In genomic region chr9:107467416-107467815, GRCh38 we compare ENCODE assay signal across 20 cellular contexts. TPM values are rescaled to one million over a fixed set of nuclear protein-coding genes. Genes with fewer than 3 reads are reported as not detected.
"Had no signal": no experiment of that assay in that cellular context is flagged by ENCODE, and none has a peak within 500 bp of the region (broad histone marks: within the 10 kb centered on the region; RNA-seq: fewer than 3 reads in every experiment).

No MANE protein-coding gene starts in this region.

- H3K4me3 ChIP-seq: dorsolateral prefrontal cortex, gastrocnemius medialis, lower lobe of right lung, prostate gland, sigmoid colon, testis, tibial artery had no signal

- H3K9me3 Mint-ChIP-seq: neural crest cell; stimulated activated effector memory CD8-positive, alpha-beta T cell treated with anti-CD3 and anti-CD28 coated beads, Interleukin-12 subunit alpha, Interleukin-12 subunit beta, amount 100 ng/mL, for 72 hours; type B pancreatic cell had no signal

- H3K36me3 ChIP-seq: gastrocnemius medialis, lower lobe of right lung, neutrophil, prostate gland, sigmoid colon, tibial artery had no signal

- H3K27ac ChIP-seq: dorsolateral prefrontal cortex, gastrocnemius medialis, lower lobe of right lung, neutrophil, prostate gland, sigmoid colon, testis, tibial artery had no signal

- H3K27ac Mint-ChIP-seq: naive thymus-derived CD8-positive, alpha-beta T cell; stimulated activated effector memory CD8-positive, alpha-beta T cell treated with anti-CD3 and anti-CD28 coated beads, Interleukin-12 subunit alpha, Interleukin-12 subunit beta, amount 100 ng/mL, for 72 hours; type B pancreatic cell had no signal

- H3K4me1 Mint-ChIP-seq: stimulated activated effector memory CD8-positive, alpha-beta T cell treated with anti-CD3 and anti-CD28 coated beads, Interleukin-12 subunit alpha, Interleukin-12 subunit beta, amount 100 ng/mL, for 72 hours had no signal

- H3K9me3 ChIP-seq: gastrocnemius medialis, lower lobe of right lung, neutrophil, prostate gland, sigmoid colon, testis, tibial artery had no signal

- H3K4me1 ChIP-seq: gastrocnemius medialis, prostate gland had no signal

- H3K27me3 ChIP-seq: testis had no signal

- ATAC-seq: gastrocnemius medialis; left ventricle myocardium superior; lower lobe of right lung; naive thymus-derived CD8-positive, alpha-beta T cell; right cardiac atrium; stimulated activated effector memory CD8-positive, alpha-beta T cell treated with anti-CD3 and anti-CD28 coated beads, Interleukin-12 subunit alpha, Interleukin-12 subunit beta, amount 100 ng/mL, for 72 hours had no signal

- DNase-seq: dorsolateral prefrontal cortex; effector CD4-positive, alpha-beta T cell; gastrocnemius medialis; head of caudate nucleus; left ventricle myocardium superior; lower lobe of right lung; naive thymus-derived CD8-positive, alpha-beta T cell; right cardiac atrium; sigmoid colon; stimulated activated CD4-positive, alpha-beta T cell treated with anti-CD3 and anti-CD28 coated beads, Interleukin-2, amount 100 ng/mL, for 24 hours; stimulated activated CD4-positive, alpha-beta T cell treated with anti-CD3 and anti-CD28 coated beads, Interleukin-4, amount 100 ng/mL, for 24 hours; stimulated activated naive CD4-positive, alpha-beta T cell treated with Interleukin-2 at 50 U/mL for 16 hours; substantia nigra; testis; tibial artery had no signal

- H3K4me3 Mint-ChIP-seq: stimulated activated effector memory CD8-positive, alpha-beta T cell treated with anti-CD3 and anti-CD28 coated beads, Interleukin-12 subunit alpha, Interleukin-12 subunit beta, amount 100 ng/mL, for 72 hours had no signal

- H3K36me3 Mint-ChIP-seq: stimulated activated effector memory CD8-positive, alpha-beta T cell treated with anti-CD3 and anti-CD28 coated beads, Interleukin-12 subunit alpha, Interleukin-12 subunit beta, amount 100 ng/mL, for 72 hours; type B pancreatic cell had no signal

RNA-seq across cellular contexts. Expression of gene KLF4, which starts 22.2 kb away (rescaled TPM):
- total RNA-seq: neural crest cell had no signal
